Comparison of ENCODE assay signal across 21 cellular contexts in the genomic region with DNA sequence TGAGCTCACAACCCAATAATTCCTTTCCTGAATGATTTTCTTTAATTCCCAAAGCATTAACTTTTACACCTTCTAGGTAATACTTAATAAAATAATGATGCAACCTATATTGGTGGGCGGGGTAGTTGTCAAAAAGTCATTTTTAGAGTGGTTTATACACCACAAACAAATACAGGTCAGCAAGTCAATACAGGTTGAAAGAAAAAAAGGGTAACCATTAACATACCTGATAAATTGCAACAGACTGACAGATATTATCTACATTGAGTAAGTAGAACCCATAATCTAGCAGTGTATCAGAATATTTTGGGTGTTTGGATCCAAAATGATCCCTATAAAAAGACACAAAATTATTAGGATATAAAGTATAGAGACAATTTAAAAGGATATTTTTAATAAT. TPM values are rescaled to one million over a fixed set of nuclear protein-coding genes. Genes with fewer than 3 reads are reported as not detected.
DNase-seq lines count a peak whose midpoint lies in the region; ATAC-seq, FAIRE-seq and TF ChIP-seq lines count a peak whose summit lies in the region.
"Had no signal": no experiment of that assay in that cellular context is flagged by ENCODE, and none has a peak within 500 bp of the region (broad histone marks: within the 10 kb centered on the region; RNA-seq: fewer than 3 reads in every experiment).

No MANE protein-coding gene starts in this region.

- no peak for TF ChIP-seq POLR2A in HepG2 (IDR thresholded peaks at IDR 0.05; ENCODE audit: insufficient read depth in 1 of 2, low read depth in 2 of 2, low read length in 2 of 2)
- TF ChIP-seq POLR2A in right lobe of liver (IDR thresholded peaks at IDR 0.05), result no peak
- TF ChIP-seq POLR2A in gastroesophageal sphincter (IDR thresholded peaks at IDR 0.05), result no peak

- H3K4me1 ChIP-seq in HepG2 (ENCODE audit: insufficient read depth, low read length) (no peaks in the 10 kb centered on the region), right lobe of liver (peaks cover 0 to 20% (median 5%) of the 10 kb centered on the region in 4 donors), gastroesophageal sphincter (peaks cover 0 to 31% (median 0%) of the 10 kb centered on the region in 3 donors)
- H3K4me1 ChIP-seq: BE2C, BLaER1 had no signal

- H3K9me3 Mint-ChIP-seq in activated T-helper 1 cell treated with anti-CD3 and anti-CD28 coated beads, Interleukin-12 subunit alpha, Interleukin-12 subunit beta, Interleukin-2, Interleukin-4 antibody, amounts not matched to agents 30 ng/mL and 10 ng/mL and 1 ng/mL, durations not matched to agents 14 hours and 24 hours and 36 hours, result no peaks in the 10 kb centered on the region
- H3K9me3 Mint-ChIP-seq: CD14-positive monocyte; CD8-positive, alpha-beta memory T cell had no signal

- no peak overlapping the region for H3K4me3 Mint-ChIP-seq in activated T-helper 1 cell treated with anti-CD3 and anti-CD28 coated beads, Interleukin-12 subunit alpha, Interleukin-12 subunit beta, Interleukin-2, Interleukin-4 antibody, amounts not matched to agents 30 ng/mL and 10 ng/mL and 1 ng/mL, durations not matched to agents 14 hours and 24 hours and 36 hours
- H3K4me3 Mint-ChIP-seq: CD14-positive monocyte; CD4-positive, alpha-beta memory T cell; CD4-positive, CD25-positive, alpha-beta regulatory T cell; CD8-positive, alpha-beta memory T cell had no signal

- H3K27me3 Mint-ChIP-seq in activated T-helper 1 cell treated with anti-CD3 and anti-CD28 coated beads, Interleukin-12 subunit alpha, Interleukin-12 subunit beta, Interleukin-2, Interleukin-4 antibody, amounts not matched to agents 30 ng/mL and 10 ng/mL and 1 ng/mL, durations not matched to agents 14 hours and 24 hours and 36 hours (ENCODE audit: insufficient read depth), result no peaks in the 10 kb centered on the region
- H3K27me3 Mint-ChIP-seq: CD4-positive, alpha-beta memory T cell; CD4-positive, CD25-positive, alpha-beta regulatory T cell; CD8-positive, alpha-beta memory T cell had no signal

- no peak overlapping the region for H3K27ac Mint-ChIP-seq in activated T-helper 1 cell treated with anti-CD3 and anti-CD28 coated beads, Interleukin-12 subunit alpha, Interleukin-12 subunit beta, Interleukin-2, Interleukin-4 antibody, amounts not matched to agents 30 ng/mL and 10 ng/mL and 1 ng/mL, durations not matched to agents 14 hours and 24 hours and 36 hours
- H3K27ac Mint-ChIP-seq: CD14-positive monocyte; CD4-positive, alpha-beta memory T cell; CD4-positive, CD25-positive, alpha-beta regulatory T cell; CD8-positive, alpha-beta memory T cell had no signal

- POLR2A ChIA-PET in HepG2 (lab: Yijun Ruan, JAX), result interaction anchor here (0.6 kb wide), 1 partner anchor 182 kb away, joined by 3 read pairs; no protein-coding TSS in a partner anchor

- no TSS peak for BruUV-seq in HepG2 (replicated peaks; lab: Mats Ljungman, UMichigan)

- no peaks in the 10 kb centered on the region for H3K79me2 ChIP-seq in HepG2 (ENCODE audit: insufficient read depth, low read length)

- H3K4me3 ChIP-seq in HepG2 (replicated peaks in 1 of 3; ENCODE audit: insufficient read depth in 1 of 3, low read depth in 2 of 3, low read length in 3 of 3), result no peak overlapping the region
- no peak overlapping the region for H3K4me3 ChIP-seq in right lobe of liver
- H3K4me3 ChIP-seq in gastroesophageal sphincter, result no peak overlapping the region
- no peak overlapping the region for H3K4me3 ChIP-seq in WERI-Rb-1 (ENCODE audit: low read depth, low read length)
- H3K4me3 ChIP-seq: BLaER1 had no signal

- H2AFZ ChIP-seq in HepG2 (ENCODE audit: low read length), result no peak overlapping the region

- no peaks in the 10 kb centered on the region for H3K4me1 Mint-ChIP-seq in activated T-helper 1 cell treated with anti-CD3 and anti-CD28 coated beads, Interleukin-12 subunit alpha, Interleukin-12 subunit beta, Interleukin-2, Interleukin-4 antibody, amounts not matched to agents 30 ng/mL and 10 ng/mL and 1 ng/mL, durations not matched to agents 14 hours and 24 hours and 36 hours (ENCODE audit: low read depth)
- H3K4me1 Mint-ChIP-seq: CD14-positive monocyte had no signal

- TF ChIP-seq RAD21 in HepG2 (CRISPR knock-in tag; IDR thresholded peaks at IDR 0.05), result no peak

- H3K27ac ChIP-seq in HepG2 (ENCODE audit: extremely low read length, insufficient read depth, low read length) (no peak overlapping the region), right lobe of liver (no peak overlapping the region), gastroesophageal sphincter (no peak overlapping the region), WERI-Rb-1 (no peak overlapping the region)
- H3K27ac ChIP-seq: BLaER1 had no signal

- intact Hi-C loops in HepG2 (cut with micrococcal nuclease; ENCODE audit: unreplicated experiment), result no loop called here
- intact Hi-C loops in right lobe of liver (cut with DNase I), result no loop called here
- intact Hi-C loops in activated T-helper 1 cell treated with anti-CD3 and anti-CD28 coated beads, Interleukin-12 subunit alpha, Interleukin-12 subunit beta, Interleukin-2, Interleukin-4 antibody, amounts not matched to agents 30 ng/mL and 10 ng/mL and 1 ng/mL, durations not matched to agents 14 hours and 24 hours and 36 hours (cut with micrococcal nuclease), result no loop called here

- TF ChIP-seq EP300 in HepG2 (IDR thresholded peaks at IDR 0.05; ENCODE audit: low read depth in 2 of 2, low read length in 2 of 2) (no peak), HepG2 (CRISPR knock-in tag; IDR thresholded peaks at IDR 0.05; ENCODE audit: borderline replicate concordance) (no peak), gastroesophageal sphincter (IDR thresholded peaks at IDR 0.05) (no peak)

- H3K9ac ChIP-seq in HepG2 (ENCODE audit: insufficient read depth, low read depth, low read length), result no peak overlapping the region
- H3K9ac ChIP-seq: BLaER1 had no signal

- H3K36me3 Mint-ChIP-seq in activated T-helper 1 cell treated with anti-CD3 and anti-CD28 coated beads, Interleukin-12 subunit alpha, Interleukin-12 subunit beta, Interleukin-2, Interleukin-4 antibody, amounts not matched to agents 30 ng/mL and 10 ng/mL and 1 ng/mL, durations not matched to agents 14 hours and 24 hours and 36 hours (ENCODE audit: low read depth), result peaks cover 26% of the 10 kb centered on the region

- WGBS in HepG2 (ENCODE audit: low lambda C conversion rate), result 98% methylated on average over 1 of the region's 1 CpG
- 26% methylated on average over 1 of the region's 1 CpG for whole genome bisulfite sequencing in right lobe of liver (ENCODE audit: insufficient coverage, low coverage, low lambda C conversion rate, missing lambda C conversion rate)
- 88 to 100% methylated on average over 1 of the region's 1 CpG for WGBS in gastroesophageal sphincter (ENCODE audit: low coverage in 1 of 2), 2 donors

- H3K27me3 ChIP-seq in HepG2 (ENCODE audit: control insufficient read depth in 1 of 2, insufficient read depth in 2 of 2, low read length in 2 of 2) (no peaks in the 10 kb centered on the region), right lobe of liver (no peaks in the 10 kb centered on the region), gastroesophageal sphincter (no peaks in the 10 kb centered on the region), WERI-Rb-1 (ENCODE audit: insufficient read depth, low read depth, severe bottlenecking) (no peaks in the 10 kb centered on the region)
- H3K27me3 ChIP-seq: BE2C, BLaER1 had no signal

- in situ Hi-C loops in HepG2 (cut with HindIII; ENCODE audit: extremely low pct_ligation_motif_present, low pct_unique_long_range_greater_than_20kb), result no loop called here

- peaks cover 22 to 81% of the 10 kb centered on the region in 2 experiments for H3K36me3 ChIP-seq in HepG2 (replicated peaks in 1 of 2; ENCODE audit: control insufficient read depth in 1 of 2, insufficient read depth in 2 of 2, low read length in 2 of 2)
- H3K36me3 ChIP-seq in right lobe of liver, result peaks cover 0 to 43% (median 9%) of the 10 kb centered on the region in 4 donors
- H3K36me3 ChIP-seq in gastroesophageal sphincter, result peaks cover 0 to 95% of the 10 kb centered on the region in 2 donors
- H3K36me3 ChIP-seq in WERI-Rb-1, result peaks cover 82% of the 10 kb centered on the region

- H3K9me3 ChIP-seq in HepG2 (ENCODE audit: low read length), result no peaks in the 10 kb centered on the region
- no peaks in the 10 kb centered on the region for H3K9me3 ChIP-seq in right lobe of liver
- H3K9me3 ChIP-seq in gastroesophageal sphincter, result no peaks in the 10 kb centered on the region
- H3K9me3 ChIP-seq in WERI-Rb-1 (ENCODE audit: severe bottlenecking), result no peaks in the 10 kb centered on the region
- H3K9me3 ChIP-seq: BE2C had no signal

- FAIRE-seq in HepG2 (lab: Jason Lieb, UNC), result no peak
- FAIRE-seq: GM12891, GM19239 had no signal

- DNase-seq in HepG2 (ENCODE audit: low spot score) (no peak), right lobe of liver (no peak), WERI-Rb-1 (no peak)
- DNase-seq in activated T-helper 1 cell treated with anti-CD3 and anti-CD28 coated beads, Interleukin-12 subunit alpha, Interleukin-12 subunit beta, Interleukin-2, Interleukin-4 antibody, amounts not matched to agents 30 ng/mL and 10 ng/mL and 1 ng/mL, durations not matched to agents 14 hours and 24 hours and 36 hours (ENCODE audit: low spot score), result no peak
- DNase-seq: 8988T; ACHN; BE2C; C1 segment of cervical spinal cord; CD4-positive, alpha-beta memory T cell; CD4-positive, CD25-positive, alpha-beta regulatory T cell; CD8-positive, alpha-beta memory T cell; COR-L47; DMS 273 treated with DMSO at 0.1 percent for 48 hours; DMS79 treated with DMSO at 0.1 percent for 48 hours; GF-D8 had no signal

- no peaks in the 10 kb centered on the region for H4K20me1 ChIP-seq in HepG2 (ENCODE audit: insufficient read depth, low read length)
- H4K20me1 ChIP-seq: BLaER1 had no signal

- no peak overlapping the region for H3K4me2 ChIP-seq in HepG2 (ENCODE audit: low read depth, low read length)
- H3K4me2 ChIP-seq: BLaER1 had no signal

- ATAC-seq in HepG2 (no peak), right lobe of liver (peak in 3 of 4 donors; percentile 55 to 66 (median 64)), gastroesophageal sphincter (no peak)

- TF ChIP-seq CTCF in HepG2 (CRISPR knock-in tag; IDR thresholded peaks at IDR 0.05), result no peak
- TF ChIP-seq CTCF in right lobe of liver (IDR thresholded peaks at IDR 0.05), result no peak
- TF ChIP-seq CTCF in gastroesophageal sphincter (IDR thresholded peaks at IDR 0.05), result no peak
- no peak for TF ChIP-seq CTCF in WERI-Rb-1 (IDR thresholded peaks at IDR 0.05; ENCODE audit: low read depth, low read length)

- CTCF ChIA-PET in HepG2 (lab: Yijun Ruan, JAX; ENCODE audit: low intra/inter-chr PET ratio, low total read pairs), result no interaction called here

RNA-seq across cellular contexts. Expression of gene CHCT1, which starts 39.3 kb away (rescaled TPM):
- total RNA-seq in HepG2 (2016; rRNA removed; fragmentation: Illumina TruSeq; extraction: Trizol) (not detected in 2 replicates), right lobe of liver (not detected), gastroesophageal sphincter (not detected)
- not detected in 2 replicates for total RNA-seq in HepG2 (2016; cell fraction: cytosol; rRNA removed; fragmentation: Illumina TruSeq; extraction: Trizol; ENCODE audit: low read depth)
- not detected in 2 replicates for total RNA-seq in HepG2 (2016; cell fraction: insoluble cytoplasmic fraction; rRNA removed; fragmentation: Illumina TruSeq; extraction: Trizol)
- not detected in 2 replicates for total RNA-seq in HepG2 (2016; cell fraction: membrane; rRNA removed; fragmentation: Illumina TruSeq; extraction: Trizol)
- not detected in 2 replicates for total RNA-seq in HepG2 (2016; cell fraction: nucleus; rRNA removed; fragmentation: Illumina TruSeq; extraction: Trizol)
- polyA plus RNA-seq in HepG2 (2011; rRNA removed), result not detected in 2 replicates
- polyA plus RNA-seq in HepG2 (2011; cell fraction: cytosol; rRNA removed), result not detected in 2 replicates
- polyA plus RNA-seq in HepG2 (2011; cell fraction: nucleus; rRNA removed), result not detected in 2 replicates
- polyA plus RNA-seq in HepG2 (2012), result not detected in 2 replicates
- polyA plus RNA-seq in HepG2 (2016; cell fraction: cytosol; fragmentation: Illumina TruSeq; extraction: Trizol; ENCODE audit: low read depth), result not detected in 2 replicates
- polyA plus RNA-seq in HepG2 (2016; cell fraction: insoluble cytoplasmic fraction; fragmentation: Illumina TruSeq; extraction: Trizol; ENCODE audit: low read depth), result not detected in 2 replicates
- polyA plus RNA-seq in HepG2 (2016; cell fraction: membrane; fragmentation: Illumina TruSeq; extraction: Trizol; ENCODE audit: low read depth), result not detected in 2 replicates
- not detected in 2 replicates for polyA plus RNA-seq in HepG2 (2016; cell fraction: nucleus; fragmentation: Illumina TruSeq; extraction: Trizol; ENCODE audit: insufficient read depth, low read depth)
- polyA minus RNA-seq in HepG2 (2011; rRNA and poly(A)+ RNA removed; ENCODE audit: low replicate concordance), result not detected in 2 replicates
- not detected in 2 replicates for polyA minus RNA-seq in HepG2 (2011; cell fraction: cytosol; rRNA and poly(A)+ RNA removed)
- polyA minus RNA-seq in HepG2 (2011; cell fraction: nucleus; rRNA and poly(A)+ RNA removed), result not detected in 2 replicates
- total RNA-seq in activated T-helper 1 cell treated with anti-CD3 and anti-CD28 coated beads, Interleukin-12 subunit alpha, Interleukin-12 subunit beta, Interleukin-2, Interleukin-4 antibody, amounts not matched to agents 30 ng/mL and 10 ng/mL and 1 ng/mL, durations not matched to agents 14 hours and 24 hours and 36 hours, result not detected in 2 replicates
- total RNA-seq: CD4-positive, alpha-beta memory T cell; CD4-positive, CD25-positive, alpha-beta regulatory T cell had no signal
- polyA plus RNA-seq: AG04450; CD14-positive monocyte; CD4-positive, CD25-positive, alpha-beta regulatory T cell; CD8-positive, alpha-beta memory T cell had no signal

Comparison
In these comparisons a context has a peak if more than half of its experiments do, and no peak if none do; other contexts are left out.
1. ATAC-seq: peak in right lobe of liver (3 of 4); none in HepG2 (single experiment) and gastroesophageal sphincter (single experiment).